In the genomic region with DNA sequence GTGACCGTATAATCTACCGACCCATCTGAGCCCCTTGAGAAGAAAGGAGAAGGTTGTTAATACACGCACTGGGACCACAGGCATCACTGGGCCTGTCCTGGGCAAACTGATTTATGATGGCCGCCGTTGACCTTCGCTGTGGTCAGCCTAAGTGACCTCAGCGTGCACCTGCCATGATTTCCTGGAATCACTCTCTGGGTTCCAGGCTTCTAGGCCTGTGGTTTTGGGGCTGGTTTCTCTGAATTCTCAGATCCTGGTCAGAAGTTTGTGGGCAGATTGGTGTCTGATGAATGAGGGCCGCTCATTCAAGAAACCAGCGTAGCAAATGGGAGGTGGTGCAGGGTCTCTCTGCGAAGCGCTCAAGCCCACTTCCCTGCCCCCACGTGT, we compare ENCODE assay signal across 10 cellular contexts.
DNase-seq lines count a peak whose midpoint lies in the region; ATAC-seq and TF ChIP-seq lines count a peak whose summit lies in the region.
"Had no signal": no experiment of that assay in that cellular context is flagged by ENCODE, and none has a peak within 500 bp of the region (broad histone marks: within the 10 kb centered on the region; RNA-seq: fewer than 3 reads in every experiment).

No MANE protein-coding gene starts in this region.

- H3K27ac ChIP-seq in left ventricle myocardium inferior (replicated peaks): peak overlapping the region; percentile 92
- peak overlapping the region; percentile 69 for H3K27ac ChIP-seq in layer of hippocampus (ENCODE audit: low read depth, low read length)
- H3K27ac ChIP-seq in thymus (ENCODE audit: low read depth): peak overlapping the region; percentile 90
- H3K27ac ChIP-seq: neutrophil had no signal

- H3K36me3 Mint-ChIP-seq in activated T-helper 17 cell treated with anti-CD3 and anti-CD28 coated beads, Interleukin-2, amount 50 U/mL, for 72 hours (ENCODE audit: low read depth): peaks cover 14% of the 10 kb centered on the region

- TF ChIP-seq CTCF in left ventricle myocardium inferior (IDR thresholded peaks at IDR 0.05; ENCODE audit: borderline replicate concordance): no peak

- 65% methylated on average over 12 of the region's 12 CpGs for WGBS in thymus

- no peaks in the 10 kb centered on the region for H3K9me3 ChIP-seq in left ventricle myocardium inferior (replicated peaks)
- H3K9me3 ChIP-seq in thymus (ENCODE audit: control insufficient read depth): no peaks in the 10 kb centered on the region
- H3K9me3 ChIP-seq: BE2C, neutrophil had no signal

- H3K9me3 Mint-ChIP-seq in activated T-helper 17 cell treated with anti-CD3 and anti-CD28 coated beads, Interleukin-2, amount 50 U/mL, for 72 hours: no peaks in the 10 kb centered on the region

- no peaks in the 10 kb centered on the region for H3K27me3 Mint-ChIP-seq in activated T-helper 17 cell treated with anti-CD3 and anti-CD28 coated beads, Interleukin-2, amount 50 U/mL, for 72 hours

- H3K36me3 ChIP-seq in left ventricle myocardium inferior (no peaks in the 10 kb centered on the region), thymus (ENCODE audit: control insufficient read depth, insufficient read depth) (no peaks in the 10 kb centered on the region)
- H3K36me3 ChIP-seq: BE2C, neutrophil had no signal

- H3K4me1 ChIP-seq in left ventricle myocardium inferior: peaks cover 64% of the 10 kb centered on the region
- H3K4me1 ChIP-seq in thymus (ENCODE audit: control insufficient read depth, insufficient read depth, low read length): peaks cover 25% of the 10 kb centered on the region

- no peak overlapping the region for H3K4me3 ChIP-seq in left ventricle myocardium inferior
- no peak overlapping the region for H3K4me3 ChIP-seq in thymus (ENCODE audit: low read length)

- H3K4me3 Mint-ChIP-seq in activated T-helper 17 cell treated with anti-CD3 and anti-CD28 coated beads, Interleukin-2, amount 50 U/mL, for 72 hours: peak overlapping the region; percentile 89

- no peak for DNase-seq in left ventricle myocardium inferior
- no peak for DNase-seq in left cardiac atrium
- DNase-seq in NCI-H526 treated with DMSO at 0.1 percent for 48 hours (lab: John Stamatoyannopoulos, UW): no peak

- H3K27ac Mint-ChIP-seq in activated T-helper 17 cell treated with anti-CD3 and anti-CD28 coated beads, Interleukin-2, amount 50 U/mL, for 72 hours: peak overlapping the region; percentile 93

- no peak for ATAC-seq in left cardiac atrium
- peak; percentile 49 for ATAC-seq in activated T-helper 17 cell treated with anti-CD3 and anti-CD28 coated beads, Interleukin-2, amount 50 U/mL, for 72 hours (replicated peaks)
- ATAC-seq in GM19035 (IDR thresholded peaks at IDR 0.05; ENCODE audit: unreplicated experiment): no peak
- ATAC-seq in HG03521 (IDR thresholded peaks at IDR 0.05; ENCODE audit: unreplicated experiment): no peak

- H3K4me1 Mint-ChIP-seq in activated T-helper 17 cell treated with anti-CD3 and anti-CD28 coated beads, Interleukin-2, amount 50 U/mL, for 72 hours: peaks cover 13% of the 10 kb centered on the region

- H3K27me3 ChIP-seq in left ventricle myocardium inferior (ENCODE audit: low read depth) (no peaks in the 10 kb centered on the region), layer of hippocampus (ENCODE audit: control insufficient read depth, insufficient read depth, low read length) (no peaks in the 10 kb centered on the region), thymus (ENCODE audit: control insufficient read depth, insufficient read depth) (no peaks in the 10 kb centered on the region)
- H3K27me3 ChIP-seq: BE2C had no signal

- intact Hi-C loops in left ventricle myocardium inferior (cut with micrococcal nuclease): no loop called here
- intact Hi-C loops in left cardiac atrium (cut with DNase I): no loop called here
